Comparison of ENCODE assay signal across 17 cellular contexts in the genomic region with DNA sequence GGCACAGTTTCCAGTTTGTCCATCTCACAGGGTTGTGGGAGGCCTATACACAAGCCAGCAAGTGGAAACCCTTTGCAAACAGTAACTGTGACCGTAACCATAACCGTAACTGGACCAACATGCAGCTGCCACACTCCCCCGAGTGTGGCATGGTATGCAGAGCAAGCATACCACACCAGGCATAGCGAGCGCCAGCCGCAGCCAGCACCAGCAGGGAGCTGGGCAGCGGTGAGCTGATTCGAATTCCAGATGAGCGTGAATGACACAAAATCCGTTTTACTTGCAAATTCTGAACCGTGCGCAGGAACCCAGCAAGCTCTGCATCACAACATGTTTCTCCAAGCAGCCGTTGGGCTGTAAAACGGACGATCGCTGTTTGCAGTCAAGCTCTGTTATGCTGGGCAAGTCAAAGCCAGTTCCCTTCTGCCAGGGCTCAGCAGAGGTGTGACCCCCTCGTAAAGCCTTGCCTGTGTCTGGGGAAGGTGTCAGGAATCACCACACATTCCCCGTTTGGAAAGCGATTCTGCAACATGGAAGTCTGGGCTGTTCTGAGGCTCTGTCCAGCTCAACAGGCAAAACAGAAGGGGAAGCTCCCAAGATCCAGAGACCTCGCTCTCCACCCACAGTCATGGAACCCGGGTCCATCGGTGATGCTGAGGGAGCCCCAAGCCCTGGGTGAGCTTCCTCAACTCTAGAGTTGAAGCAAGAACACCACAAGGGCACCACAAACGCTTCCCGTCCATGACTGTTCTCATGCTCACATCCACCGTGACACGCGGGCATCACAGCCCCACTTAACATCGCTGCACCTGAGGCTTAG.
"Had no signal": no experiment of that assay in that cellular context is flagged by ENCODE, and none has a peak within 500 bp of the region (broad histone marks: within the 10 kb centered on the region; RNA-seq: fewer than 3 reads in every experiment).

No MANE protein-coding gene starts in this region.

- H3K27ac ChIP-seq: prostate gland had no signal

- H3K9me3 Mint-ChIP-seq: activated T-cell treated with anti-CD3 and anti-CD28 coated beads, Interleukin-2, amount 50 U/mL, for 72 hours; immature natural killer cell; stimulated activated naive B cell treated with anti-CD40 and anti-IgM and Interleukin-4, amounts not matched to agents 10 μg/mL and 1 μg/mL and 100 μg/mL, for 72 hours had no signal

- H3K4me3 ChIP-seq: dorsolateral prefrontal cortex, prostate gland, right lobe of liver, spleen had no signal

- DNase-seq: activated CD4-positive, alpha-beta T cell treated with anti-CD3 and anti-CD28 coated beads, Interleukin-2, amount 10 ng/mL, durations not matched to agents 7 days and 5 days; activated CD8-positive, alpha-beta memory T cell treated with anti-CD3 and anti-CD28 coated beads, Interleukin-2, amount 50 U/mL, for 4 hours; activated gamma-delta T cell treated with Interleukin-2 at 50 U/mL for 16 hours; activated T-cell treated with anti-CD3 and anti-CD28 coated beads, Interleukin-2, amount 50 U/mL, for 72 hours; amniotic stem cell; immature natural killer cell; occipital lobe; spleen; stimulated activated CD4-positive, alpha-beta T cell treated with anti-CD3 and anti-CD28 coated beads, Interleukin-4, amount 100 ng/mL, for 4 hours; T-helper 1 cell; T-helper 9 cell had no signal

- H3K4me3 Mint-ChIP-seq: activated CD4-positive, alpha-beta T cell treated with anti-CD3 and anti-CD28 coated beads, Interleukin-2, amount 10 ng/mL, durations not matched to agents 7 days and 5 days; activated naive CD8-positive, alpha-beta T cell; activated T-cell treated with anti-CD3 and anti-CD28 coated beads, Interleukin-2, amount 50 U/mL, for 72 hours; immature natural killer cell; nephron; stimulated activated naive B cell treated with anti-CD40 and anti-IgM and Interleukin-4, amounts not matched to agents 10 μg/mL and 1 μg/mL and 100 μg/mL, for 72 hours had no signal

- H3K4me1 ChIP-seq: prostate gland, right lobe of liver had no signal

- H3K36me3 ChIP-seq: prostate gland, right lobe of liver, spleen had no signal

- H3K27ac Mint-ChIP-seq: activated CD4-positive, alpha-beta T cell treated with anti-CD3 and anti-CD28 coated beads, Interleukin-2, amount 10 ng/mL, durations not matched to agents 7 days and 5 days; activated naive CD8-positive, alpha-beta T cell; activated T-cell treated with anti-CD3 and anti-CD28 coated beads, Interleukin-2, amount 50 U/mL, for 72 hours; immature natural killer cell; nephron; stimulated activated naive B cell treated with anti-CD40 and anti-IgM and Interleukin-4, amounts not matched to agents 10 μg/mL and 1 μg/mL and 100 μg/mL, for 72 hours had no signal

- H3K27me3 ChIP-seq: dorsolateral prefrontal cortex, right lobe of liver, spleen had no signal

- H3K36me3 Mint-ChIP-seq: activated naive CD8-positive, alpha-beta T cell; immature natural killer cell; stimulated activated naive B cell treated with anti-CD40 and anti-IgM and Interleukin-4, amounts not matched to agents 10 μg/mL and 1 μg/mL and 100 μg/mL, for 72 hours had no signal

- H3K9me3 ChIP-seq: prostate gland, right lobe of liver, spleen had no signal

- H3K4me1 Mint-ChIP-seq: activated CD4-positive, alpha-beta T cell treated with anti-CD3 and anti-CD28 coated beads, Interleukin-2, amount 10 ng/mL, durations not matched to agents 7 days and 5 days; immature natural killer cell; nephron had no signal

- H3K27me3 Mint-ChIP-seq: activated naive CD8-positive, alpha-beta T cell; stimulated activated naive B cell treated with anti-CD40 and anti-IgM and Interleukin-4, amounts not matched to agents 10 μg/mL and 1 μg/mL and 100 μg/mL, for 72 hours had no signal
